ENCODE assay signal across 23 cellular contexts in genomic region chr1:153324912-153325311, GRCh38. TPM values are rescaled to one million over a fixed set of nuclear protein-coding genes. Genes with fewer than 3 reads are reported as not detected.
"Had no signal": no experiment of that assay in that cellular context is flagged by ENCODE, and none has a peak within 500 bp of the region (broad histone marks: within the 10 kb centered on the region; RNA-seq: fewer than 3 reads in every experiment).

No MANE protein-coding gene starts in this region.

- H3K4me2 ChIP-seq: hepatocyte had no signal

- H3K27me3 ChIP-seq: gastrocnemius medialis, hepatocyte, left lung, pancreas, right atrium auricular region, tibial nerve, upper lobe of left lung had no signal

- H3K4me1 ChIP-seq: gastrocnemius medialis, heart left ventricle, left lung, pancreas, right atrium auricular region, tibial nerve, upper lobe of left lung had no signal

- ATAC-seq: gastrocnemius medialis; heart left ventricle; left cardiac atrium; left lung; natural killer cell treated with Interleukin-12 subunit alpha and Interleukin-12 subunit beta and Interleukin-15 and Interleukin-18, amount 100 ng/mL, for 72 hours; pancreas; sciatic nerve; stimulated activated memory B cell treated with anti-CD40 and anti-IgM and Interleukin-4, amounts not matched to agents 10 μg/mL and 1 μg/mL and 100 μg/mL, for 72 hours; stimulated activated naive CD8-positive, alpha-beta T cell treated with anti-CD3 and anti-CD28 coated beads, Interleukin-15, Interleukin-2, amounts not matched to agents 100 U/mL and 50 U/mL, for 24 hours had no signal

- FAIRE-seq: colon, islet of Langerhans, pancreas, urothelium cell line had no signal

- H3K4me3 ChIP-seq: dorsolateral prefrontal cortex, gastrocnemius medialis, heart left ventricle, hepatocyte, left lung, pancreas, right atrium auricular region, thoracic aorta, tibial nerve, upper lobe of left lung had no signal

- H3K36me3 ChIP-seq: gastrocnemius medialis, heart left ventricle, left lung, neutrophil, pancreas, right atrium auricular region, thoracic aorta, tibial nerve, upper lobe of left lung had no signal

- H3K27ac ChIP-seq: gastrocnemius medialis, heart left ventricle, hepatocyte, left lung, neutrophil, pancreas, right atrium auricular region, thoracic aorta, tibial nerve, upper lobe of left lung had no signal

- DNase-seq: effector CD4-positive, alpha-beta T cell; gastrocnemius medialis; heart left ventricle; left cardiac atrium; left lung; mesendoderm; naive B cell; pancreas; stimulated activated CD4-positive, alpha-beta T cell treated with anti-CD3 and anti-CD28 coated beads, Interleukin-4, amount 100 ng/mL, for 4 hours; stimulated activated naive CD8-positive, alpha-beta T cell treated with anti-CD3 and anti-CD28 coated beads, Interleukin-15, Interleukin-2, amounts not matched to agents 100 U/mL and 50 U/mL, for 24 hours; upper lobe of left lung had no signal

RNA-seq across cellular contexts. Expression of gene PGLYRP3, which starts 12.2 kb away (rescaled TPM):
- polyA plus RNA-seq: heart left ventricle, hepatocyte, pancreas had no signal

RNA-seq across cellular contexts. Expression of gene PGLYRP4, which starts 23.7 kb away (rescaled TPM):
- polyA plus RNA-seq: heart left ventricle, hepatocyte, pancreas had no signal

RNA-seq across cellular contexts. Expression of gene S100A12, which starts 50.5 kb away (rescaled TPM):
- polyA plus RNA-seq: hepatocyte had no signal
